Comparison of ENCODE assay signal across 8 cellular contexts in genomic region chrX:109536439-109537323, GRCh38. TPM values are rescaled to one million over a fixed set of nuclear protein-coding genes. Genes with fewer than 3 reads are reported as not detected.
DNase-seq lines count a peak whose midpoint lies in the region; ATAC-seq and TF ChIP-seq lines count a peak whose summit lies in the region.

NXT2 (plus strand) TSS chrX:109536844; CDS start chrX:109537007, 163 bp downstream.

- H3K27me3 ChIP-seq in DND-41 (ENCODE audit: insufficient read depth, low read length, poor library complexity): no peaks in the 10 kb centered on the region
- H3K27me3 ChIP-seq in Peyer's patch: no peaks in the 10 kb centered on the region
- H3K27me3 ChIP-seq in muscle layer of colon (ENCODE audit: control insufficient read depth in 1 of 2, insufficient read depth in 2 of 2, low read length in 2 of 2): no peaks in the 10 kb centered on the region

- peak within 1 kb of the TSS; percentile 64 for H3K4me2 ChIP-seq in DND-41 (ENCODE audit: insufficient read depth, low read length)

- H4K20me1 ChIP-seq in DND-41 (ENCODE audit: insufficient read depth, low read length): no peaks in the 10 kb centered on the region

- TF ChIP-seq CTCF in DND-41 (IDR thresholded peaks at IDR 0.05; ENCODE audit: borderline replicate concordance, extremely low read depth, low read length, poor library complexity, severe bottlenecking) (no peak), Peyer's patch (IDR thresholded peaks at IDR 0.05) (peak in 1 of 6 experiments; percentile 14)

- ATAC-seq in DND-41 (ENCODE audit: insufficient read depth, low read depth) (peak; percentile 99), GM21825 (IDR thresholded peaks at IDR 0.05; ENCODE audit: unreplicated experiment) (peak; percentile 96), esophagus mucosa (peak; percentile 99)

- H3K27ac ChIP-seq in DND-41 (ENCODE audit: low read length): peak within 1 kb of the TSS; percentile 98
- H3K27ac ChIP-seq in KOPT-K1 (ENCODE audit: low read depth, low read length, poor library complexity, severe bottlenecking): peak within 1 kb of the TSS; percentile 77
- H3K27ac ChIP-seq in Peyer's patch: peak within 1 kb of the TSS; percentile 78 to 94 (median 91)
- peak within 1 kb of the TSS; percentile 73 for H3K27ac ChIP-seq in muscle layer of colon (ENCODE audit: low read depth, low read length)

- H3K4me1 ChIP-seq in DND-41 (ENCODE audit: insufficient read depth, low read length): peaks cover 14% of the 10 kb centered on the region
- H3K4me1 ChIP-seq in Peyer's patch: no peaks in the 10 kb centered on the region
- H3K4me1 ChIP-seq in muscle layer of colon (ENCODE audit: insufficient read depth, low read length): no peaks in the 10 kb centered on the region

- peak within 1 kb of the TSS; percentile 41 to 77; a peak in 3 of 4 replicates for H3K4me3 ChIP-seq in DND-41 (ENCODE audit: low read depth in 1 of 2, low read length in 2 of 2)
- H3K4me3 ChIP-seq in Peyer's patch: peak within 1 kb of the TSS; percentile 46 to 69 (median 57)
- peak within 1 kb of the TSS; percentile 50 to 63 for H3K4me3 ChIP-seq in muscle layer of colon (ENCODE audit: low read depth in 1 of 2, low read length in 2 of 2)

- no peaks in the 10 kb centered on the region for H3K79me2 ChIP-seq in DND-41 (ENCODE audit: insufficient read depth, low read length)

- peak within 1 kb of the TSS; percentile 92 for H2AFZ ChIP-seq in DND-41 (ENCODE audit: low read depth, low read length)

- peak; percentile 89 for DNase-seq in DND-41
- peak; percentile 88 to 95 (median 90) for DNase-seq in Peyer's patch
- peak; percentile 81 to 87 for DNase-seq in activated T-cell treated with anti-CD3 and anti-CD28 coated beads, Interleukin-2, amount 50 U/mL, for 48 hours
- peak; percentile 58 to 61 for DNase-seq in stimulated activated CD8-positive, alpha-beta memory T cell treated with anti-CD3 and anti-CD28 coated beads, Interleukin-7, amount 100 ng/mL, for 1 hour (ENCODE audit: low read depth in 2 of 2)

- H3K9me3 ChIP-seq in DND-41 (ENCODE audit: insufficient read depth, low read length, severe bottlenecking) (no peaks in the 10 kb centered on the region), KOPT-K1 (ENCODE audit: insufficient read depth, low read length, poor library complexity, severe bottlenecking) (no peaks in the 10 kb centered on the region), Peyer's patch (no peaks in the 10 kb centered on the region), muscle layer of colon (ENCODE audit: low read length) (no peaks in the 10 kb centered on the region)

- no peaks in the 10 kb centered on the region for H3K36me3 ChIP-seq in DND-41 (ENCODE audit: insufficient read depth, low read length)
- H3K36me3 ChIP-seq in KOPT-K1 (ENCODE audit: insufficient read depth, low read length): no peaks in the 10 kb centered on the region
- H3K36me3 ChIP-seq in Peyer's patch: no peaks in the 10 kb centered on the region
- H3K36me3 ChIP-seq in muscle layer of colon (ENCODE audit: insufficient read depth, low read length): no peaks in the 10 kb centered on the region

- TF ChIP-seq POLR2A in Peyer's patch (IDR thresholded peaks at IDR 0.05): peak; percentile 72 to 74

- H3K9ac ChIP-seq in DND-41 (ENCODE audit: low read depth, low read length): peak within 1 kb of the TSS; percentile 62
- H3K9ac ChIP-seq in muscle layer of colon (ENCODE audit: low read length): peak within 1 kb of the TSS; percentile 42

RNA-seq across cellular contexts. Expression of gene NXT2, which starts in this region (rescaled TPM):
- 10 to 100 TPM in 2 of 4 donors, 1 to 10 TPM in 2; 4.0 to 13.2 (median 8.0) TPM for total RNA-seq in Peyer's patch
- 8.5 TPM for total RNA-seq in esophagus mucosa

Comparison
In these comparisons a context has a peak if more than half of its experiments do, and no peak if none do; other contexts are left out.
1. Peak in every context shown above with its lines: DNase-seq, ATAC-seq, H3K4me3 ChIP-seq and H3K27ac ChIP-seq.